9 cellular contexts compared by ENCODE assay signal in the genomic region with DNA sequence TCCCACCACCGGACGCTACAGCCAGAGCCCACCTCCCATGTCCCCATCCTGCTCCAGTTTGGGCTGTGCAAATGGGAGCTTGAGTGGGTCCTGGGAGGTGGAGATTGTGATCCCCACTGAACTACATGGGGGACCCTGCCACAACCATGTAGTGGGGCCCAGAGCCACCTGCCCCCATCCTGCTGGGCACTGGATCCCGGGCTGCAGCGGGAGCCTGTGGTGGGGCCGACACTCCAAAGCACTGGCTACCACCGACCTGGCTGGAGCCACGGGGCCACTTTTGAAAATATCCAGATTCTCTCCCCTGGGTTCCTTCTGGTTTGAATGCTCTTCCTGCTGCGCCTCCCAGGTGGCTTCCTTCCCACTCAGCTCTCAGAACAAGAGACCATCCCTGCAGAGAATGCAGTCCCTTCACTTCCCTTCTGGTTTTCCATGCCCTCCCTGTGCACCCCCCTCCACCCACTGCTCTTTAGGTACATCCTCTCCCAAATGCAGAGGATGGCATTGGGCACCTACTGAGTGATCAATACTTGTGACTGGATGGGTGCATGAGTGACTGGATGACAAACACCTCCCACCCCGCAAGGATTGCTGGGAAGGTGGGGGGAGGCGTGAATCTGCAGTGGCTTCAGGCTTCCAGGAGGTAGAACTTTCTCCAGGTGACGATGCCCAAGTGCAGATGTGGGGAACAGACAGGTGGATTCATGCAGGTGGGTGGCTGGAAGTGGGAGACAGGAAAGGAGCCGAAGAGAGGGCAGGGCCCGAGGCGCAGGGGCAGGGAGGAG. TPM values are rescaled to one million over a fixed set of nuclear protein-coding genes. Genes with fewer than 3 reads are reported as not detected.
DNase-seq lines count a peak whose midpoint lies in the region; ATAC-seq and TF ChIP-seq lines count a peak whose summit lies in the region.
"Had no signal": no experiment of that assay in that cellular context is flagged by ENCODE, and none has a peak within 500 bp of the region (broad histone marks: within the 10 kb centered on the region; RNA-seq: fewer than 3 reads in every experiment).

No MANE protein-coding gene starts in this region.

- H3K9me3 Mint-ChIP-seq in activated naive CD4-positive, alpha-beta T cell treated with anti-CD3 and anti-CD28 coated beads, Interleukin-2, amount 50 U/mL, for 24 hours = no peaks in the 10 kb centered on the region
- H3K9me3 Mint-ChIP-seq in activated CD8-positive, alpha-beta T cell treated with anti-CD3 and anti-CD28 coated beads for 36 hours = no peaks in the 10 kb centered on the region
- no peaks in the 10 kb centered on the region for H3K9me3 Mint-ChIP-seq in immature natural killer cell

- H3K4me3 Mint-ChIP-seq in activated naive CD4-positive, alpha-beta T cell treated with anti-CD3 and anti-CD28 coated beads, Interleukin-2, amount 50 U/mL, for 24 hours = peak overlapping the region; percentile 81
- H3K4me3 Mint-ChIP-seq in activated CD8-positive, alpha-beta T cell treated with anti-CD3 and anti-CD28 coated beads for 36 hours = peak overlapping the region; percentile 78
- peak overlapping the region; percentile 86 to 90 (median 89) for H3K4me3 Mint-ChIP-seq in immature natural killer cell

- CTCF ChIA-PET in activated CD8-positive, alpha-beta T cell treated with anti-CD3 and anti-CD28 coated beads for 36 hours (lab: Charles Lee) = interaction anchor here (0.7 to 3.6 kb wide), 4 partner anchors 11 to 201 kb away, joined by 3 to 11 read pairs (median 4); no protein-coding TSS in a partner anchor

- H3K36me3 Mint-ChIP-seq in activated naive CD4-positive, alpha-beta T cell treated with anti-CD3 and anti-CD28 coated beads, Interleukin-2, amount 50 U/mL, for 24 hours = no peaks in the 10 kb centered on the region
- no peaks in the 10 kb centered on the region for H3K36me3 Mint-ChIP-seq in activated CD8-positive, alpha-beta T cell treated with anti-CD3 and anti-CD28 coated beads for 36 hours (ENCODE audit: low read depth)
- no peaks in the 10 kb centered on the region for H3K36me3 Mint-ChIP-seq in immature natural killer cell

- no peaks in the 10 kb centered on the region for H3K27me3 ChIP-seq in tibial nerve

- no peaks in the 10 kb centered on the region for H3K9me3 ChIP-seq in tibial nerve

- peaks cover 0 to 38% (median 20%) of the 10 kb centered on the region in 4 donors for H3K4me1 ChIP-seq in tibial nerve

- H3K27ac Mint-ChIP-seq in activated naive CD4-positive, alpha-beta T cell treated with anti-CD3 and anti-CD28 coated beads, Interleukin-2, amount 50 U/mL, for 24 hours = peak overlapping the region; percentile 56
- peak overlapping the region; percentile 83 for H3K27ac Mint-ChIP-seq in activated CD8-positive, alpha-beta T cell treated with anti-CD3 and anti-CD28 coated beads for 36 hours
- peak overlapping the region; percentile 10 to 83 (median 70) for H3K27ac Mint-ChIP-seq in immature natural killer cell

- no peak for TF ChIP-seq CTCF in activated CD8-positive, alpha-beta T cell treated with anti-CD3 and anti-CD28 coated beads for 36 hours (IDR thresholded peaks at IDR 0.05)
- TF ChIP-seq CTCF in tibial nerve (IDR thresholded peaks at IDR 0.05) = no peak

- ATAC-seq in activated CD8-positive, alpha-beta T cell treated with anti-CD3 and anti-CD28 coated beads for 36 hours = no peak
- no peak for ATAC-seq in HG03175 (IDR thresholded peaks at IDR 0.05; ENCODE audit: unreplicated experiment)

- peak overlapping the region in 3 of 4 donors; percentile 68 to 89 (median 85) for H3K4me3 ChIP-seq in tibial nerve

- no peak for TF ChIP-seq POLR2A in tibial nerve (IDR thresholded peaks at IDR 0.05)

- peaks cover 26% of the 10 kb centered on the region for H3K4me1 Mint-ChIP-seq in activated naive CD4-positive, alpha-beta T cell treated with anti-CD3 and anti-CD28 coated beads, Interleukin-2, amount 50 U/mL, for 24 hours
- H3K4me1 Mint-ChIP-seq in activated CD8-positive, alpha-beta T cell treated with anti-CD3 and anti-CD28 coated beads for 36 hours (ENCODE audit: low read depth) = peaks cover 18% of the 10 kb centered on the region
- peaks cover 33 to 41% of the 10 kb centered on the region in 2 donors for H3K4me1 Mint-ChIP-seq in immature natural killer cell

- no peak for TF ChIP-seq EP300 in tibial nerve (IDR thresholded peaks at IDR 0.05)

- H3K27ac ChIP-seq in tibial nerve = peak overlapping the region in 3 of 4 donors; percentile 62 to 89 (median 83)

- no peaks in the 10 kb centered on the region for H3K27me3 Mint-ChIP-seq in activated naive CD4-positive, alpha-beta T cell treated with anti-CD3 and anti-CD28 coated beads, Interleukin-2, amount 50 U/mL, for 24 hours
- no peaks in the 10 kb centered on the region for H3K27me3 Mint-ChIP-seq in activated CD8-positive, alpha-beta T cell treated with anti-CD3 and anti-CD28 coated beads for 36 hours
- peaks cover 0 to 2% (median 0%) of the 10 kb centered on the region in 3 donors for H3K27me3 Mint-ChIP-seq in immature natural killer cell (ENCODE audit: low read depth in 3 of 3)

- WGBS in tibial nerve, 2 donors = 79 to 81% methylated on average over 12 to 14 of the region's 14 CpGs

- intact Hi-C loops in activated CD8-positive, alpha-beta T cell treated with anti-CD3 and anti-CD28 coated beads for 36 hours (cut with micrococcal nuclease) = loop anchor here (10.0 kb wide), 1 partner anchor 200 kb away; no protein-coding TSS in a partner anchor

- H3K36me3 ChIP-seq in tibial nerve = no peaks in the 10 kb centered on the region

- no peak for DNase-seq in activated naive CD4-positive, alpha-beta T cell treated with anti-CD3 and anti-CD28 coated beads, Interleukin-2, amount 50 U/mL, for 16 hours
- DNase-seq in activated CD8-positive, alpha-beta T cell treated with anti-CD3 and anti-CD28 coated beads for 36 hours = no peak
- DNase-seq in immature natural killer cell = no peak
- no peak for DNase-seq in tibial nerve (ENCODE audit: low spot score in 2 of 2)
- no peak for DNase-seq in cortex of kidney (lab: John Stamatoyannopoulos, UW)
- no peak for DNase-seq in NCI-H1048 (lab: John Stamatoyannopoulos, UW)
- DNase-seq: DMS 273 treated with DMSO at 0.1 percent for 48 hours had no signal

- POLR2A ChIA-PET in activated CD8-positive, alpha-beta T cell treated with anti-CD3 and anti-CD28 coated beads for 36 hours (lab: Charles Lee) = interaction anchor here (1.2 to 1.9 kb wide), 2 partner anchors 10 to 33 kb away, joined by 3 to 5 read pairs; no protein-coding TSS in a partner anchor

RNA-seq across cellular contexts. Expression of a gene that starts 0.8 kb away (rescaled TPM):
- total RNA-seq in activated CD8-positive, alpha-beta T cell treated with anti-CD3 and anti-CD28 coated beads for 36 hours = 10 to 100 TPM; 12.4 to 13.0 TPM
- polyA plus RNA-seq in immature natural killer cell = 10 to 100 TPM; 29.7 to 42.7 (median 38.6) TPM
- total RNA-seq in tibial nerve = 10 to 100 TPM; 43.5 to 75.9 (median 44.2) TPM

RNA-seq across cellular contexts. Expression of a gene that starts 5.4 kb away (rescaled TPM):
- total RNA-seq in activated CD8-positive, alpha-beta T cell treated with anti-CD3 and anti-CD28 coated beads for 36 hours = under 1 TPM; 0.09 to 0.11 TPM
- 1 to 10 TPM in 2 of 3 donors, not detected in 1; 3.4 to 3.8 TPM for polyA plus RNA-seq in immature natural killer cell
- total RNA-seq in tibial nerve = 100 to 1,000 TPM in 1 of 4 donors, 10 to 100 TPM in 3; 80.4 to 137 (median 91.8) TPM

RNA-seq across cellular contexts. Expression of a gene that starts 25.7 kb away (rescaled TPM):
- total RNA-seq in activated CD8-positive, alpha-beta T cell treated with anti-CD3 and anti-CD28 coated beads for 36 hours = 100 to 1,000 TPM; 105 to 109 TPM
- 100 to 1,000 TPM; 204 to 258 (median 215) TPM for polyA plus RNA-seq in immature natural killer cell
- total RNA-seq in tibial nerve = 100 to 1,000 TPM; 143 to 205 (median 180) TPM

RNA-seq across cellular contexts. Expression of a gene that starts 34.1 kb away (rescaled TPM):
- 100 to 1,000 TPM; 129 to 138 TPM for total RNA-seq in activated CD8-positive, alpha-beta T cell treated with anti-CD3 and anti-CD28 coated beads for 36 hours
- 100 to 1,000 TPM in 1 of 3 donors, 10 to 100 TPM in 2; 93.0 to 132 (median 93.3) TPM for polyA plus RNA-seq in immature natural killer cell
- total RNA-seq in tibial nerve = 100 to 1,000 TPM; 142 to 439 (median 183) TPM

Comparison
In these comparisons a context has a peak if more than half of its experiments do, and no peak if none do; other contexts are left out.
1. RNA of a gene that starts 5.4 kb away (total RNA-seq): 80.4 to 137 TPM in tibial nerve; 0.09 to 0.11 TPM in activated CD8-positive, alpha-beta T cell treated with anti-CD3 and anti-CD28 coated beads for 36 hours; every median in the first group is over 10 times any median in the second.
2. Peak in every context shown above with its lines, with median percentiles within 50 percentile points of each other: H3K27ac Mint-ChIP-seq and H3K4me3 Mint-ChIP-seq.